Comparison of ENCODE assay signal across 6 cellular contexts in the genomic region with DNA sequence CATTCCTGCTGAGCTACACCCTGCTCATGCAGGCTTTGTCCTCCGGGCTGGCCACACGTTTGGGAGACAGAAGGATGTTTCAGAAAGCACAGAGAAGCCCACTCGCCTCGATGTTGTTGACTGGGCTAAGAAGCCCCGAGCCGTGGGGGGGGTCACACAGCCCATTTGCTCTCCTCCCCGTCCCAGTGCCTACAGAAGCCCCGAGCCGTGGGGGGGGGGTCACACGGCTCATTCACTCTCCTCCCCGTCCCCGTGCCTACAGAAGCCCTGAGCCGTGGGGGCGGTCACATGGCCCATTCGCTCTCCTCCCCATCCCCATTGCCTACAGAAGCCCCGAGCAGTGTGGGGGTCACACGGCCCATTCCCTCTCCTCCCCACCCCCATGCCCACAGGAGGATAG.
DNase-seq lines count a peak whose midpoint lies in the region; ATAC-seq and TF ChIP-seq lines count a peak whose summit lies in the region.
"Not testable (repeated sequence)": the region's sequence is repeated elsewhere in the genome, so short reads cannot be mapped to it uniquely, and the experiment has no call there.

No MANE protein-coding gene starts in this region.

- not testable (repeated sequence) for H2BK15ac ChIP-seq in IMR-90 (ENCODE audit: low read depth, low read length); neuronal stem cell (ENCODE audit: low read length)

- not testable (repeated sequence) for H2AK9ac ChIP-seq in IMR-90 (replicated peaks; ENCODE audit: low read depth, low read length, poor library complexity)

- peak overlapping the region; percentile 45; the same call in 1 of the 2 replicates for H4K5ac ChIP-seq in IMR-90 (ENCODE audit: low read depth, low read length)

- H3K9me3 Mint-ChIP-seq in memory B cell; stimulated activated naive B cell treated with anti-CD40 and anti-IgM and Interleukin-4, amounts not matched to agents 10 μg/mL and 1 μg/mL and 100 μg/mL, for 72 hours: not testable (repeated sequence)

- WGBS in IMR-90 (ENCODE audit: extremely low coverage in 2 of 2, insufficient read length in 1 of 2), 2 experiments, result 72% methylated on average over 5 of the region's 17 CpGs; no CpG with 5 or more reads in 1 of the 2 experiments
- no CpG with 5 or more reads among the region's 17 CpGs for WGBS in neuronal stem cell (ENCODE audit: extremely low coverage in 2 of 2, insufficient read length in 2 of 2, insufficient replicate concordance in 1 of 2), 2 donors

- not testable (repeated sequence) for H4K8ac ChIP-seq in IMR-90 (ENCODE audit: low read depth in 2 of 2, low read length in 2 of 2); neuronal stem cell (ENCODE audit: low read depth, low read length)

- H3K4me3 Mint-ChIP-seq in memory B cell; stimulated activated naive B cell treated with anti-CD40 and anti-IgM and Interleukin-4, amounts not matched to agents 10 μg/mL and 1 μg/mL and 100 μg/mL, for 72 hours: not testable (repeated sequence)

- dilution Hi-C loops in IMR-90 (cut with HindIII; ENCODE audit: low sequenced_read_pairs, unreplicated experiment), result not testable (repeated sequence)

- H3K36me3 Mint-ChIP-seq in memory B cell, result not testable (repeated sequence)
- H3K36me3 Mint-ChIP-seq in stimulated activated naive B cell treated with anti-CD40 and anti-IgM and Interleukin-4, amounts not matched to agents 10 μg/mL and 1 μg/mL and 100 μg/mL, for 72 hours, result peaks cover 18 to 20% of the 10 kb centered on the region in 2 donors

- not testable (repeated sequence) for H3K14ac ChIP-seq in IMR-90 (replicated peaks; ENCODE audit: low read depth, low read length); neuronal stem cell (ENCODE audit: low read length)

- DNase-seq in IMR-90; memory B cell (ENCODE audit: low spot score in 2 of 2); neuronal stem cell (ENCODE audit: low spot score); stimulated activated naive B cell treated with anti-CD40 and anti-IgM and Interleukin-4, amounts not matched to agents 10 μg/mL and 1 μg/mL and 100 μg/mL, for 72 hours: not testable (repeated sequence)
- DNase-seq in epidermal melanocyte (ENCODE audit: insufficient read length, low spot score), result peak; percentile 9

- H3K4me1 Mint-ChIP-seq in memory B cell, result peaks cover 25% of the 10 kb centered on the region
- peaks cover 36 to 66% of the 10 kb centered on the region in 2 donors for H3K4me1 Mint-ChIP-seq in stimulated activated naive B cell treated with anti-CD40 and anti-IgM and Interleukin-4, amounts not matched to agents 10 μg/mL and 1 μg/mL and 100 μg/mL, for 72 hours

- not testable (repeated sequence) for H3K36me3 ChIP-seq in BLaER1 treated with 17β-estradiol and CSF1 and Interleukin-3, amounts not matched to agents 10 nM and 100 nM; IMR-90 (ENCODE audit: control insufficient read depth, insufficient read depth, low read length); neuronal stem cell (replicated peaks in 1 of 2; ENCODE audit: control insufficient read depth in 2 of 2, insufficient read depth in 2 of 2, low read length in 2 of 2)

- H3K4me1 ChIP-seq in BLaER1 treated with 17β-estradiol and CSF1 and Interleukin-3, amounts not matched to agents 10 nM and 100 nM, result peaks cover 17 to 49% (median 41%) of the 10 kb centered on the region in 10 experiments; a peak in 19 of 20 replicates
- peaks cover 11% of the 10 kb centered on the region for H3K4me1 ChIP-seq in IMR-90 (ENCODE audit: control insufficient read depth, insufficient read depth, low read length)
- H3K4me1 ChIP-seq in neuronal stem cell (ENCODE audit: control insufficient read depth in 2 of 2, insufficient read depth in 1 of 2, low read depth in 1 of 2, low read length in 2 of 2), result not testable (repeated sequence)

- not testable (repeated sequence) for H4K20me1 ChIP-seq in BLaER1 treated with 17β-estradiol and CSF1 and Interleukin-3, amounts not matched to agents 10 nM and 100 nM; IMR-90 (ENCODE audit: insufficient read depth, low read length)

- H3K27me3 ChIP-seq in BLaER1 treated with 17β-estradiol and CSF1 and Interleukin-3, amounts not matched to agents 10 nM and 100 nM; IMR-90 (ENCODE audit: control insufficient read depth, insufficient read depth, low read length); neuronal stem cell (ENCODE audit: control insufficient read depth in 3 of 3, insufficient read depth in 3 of 3, low read depth in 1 of 3, low read length in 3 of 3): not testable (repeated sequence)

- peak overlapping the region in 2 of 11 experiments; percentile 13 to 36; a peak in 1 of 22 replicates for H3K27ac ChIP-seq in BLaER1 treated with 17β-estradiol and CSF1 and Interleukin-3, amounts not matched to agents 10 nM and 100 nM
- not testable (repeated sequence) for H3K27ac ChIP-seq in IMR-90 (ENCODE audit: insufficient read depth, low read length); neuronal stem cell (replicated peaks; ENCODE audit: low read length)

- H2AFZ ChIP-seq in IMR-90 (replicated peaks; ENCODE audit: low read length, poor library complexity), result not testable (repeated sequence)
- peak overlapping the region; percentile 33 for H2AFZ ChIP-seq in neuronal stem cell (ENCODE audit: low read length)

- not testable (repeated sequence) for H2BK20ac ChIP-seq in IMR-90 (ENCODE audit: low read depth, low read length)

- POLR2A ChIA-PET in IMR-90 (lab: Charles Lee; ENCODE audit: unreplicated experiment), result not testable (repeated sequence)

- H3K9ac ChIP-seq in BLaER1 treated with 17β-estradiol and CSF1 and Interleukin-3, amounts not matched to agents 10 nM and 100 nM; IMR-90 (ENCODE audit: low read depth, low read length); neuronal stem cell (ENCODE audit: low read depth, low read length, poor library complexity): not testable (repeated sequence)

- peak overlapping the region in 8 of 11 experiments; percentile 12 to 78 (median 66); a peak in 11 of 22 replicates for H3K4me2 ChIP-seq in BLaER1 treated with 17β-estradiol and CSF1 and Interleukin-3, amounts not matched to agents 10 nM and 100 nM
- H3K4me2 ChIP-seq in IMR-90 (ENCODE audit: low read depth, low read length); neuronal stem cell (ENCODE audit: insufficient read depth, low read length, poor library complexity, severe bottlenecking): not testable (repeated sequence)

- not testable (repeated sequence) for H2BK120ac ChIP-seq in IMR-90 (ENCODE audit: low read depth, low read length); neuronal stem cell (ENCODE audit: low read depth, low read length)

- peak overlapping the region; percentile 43; the same call in 1 of the 2 replicates for H3K4ac ChIP-seq in IMR-90 (ENCODE audit: low read depth, low read length)
- H3K4ac ChIP-seq in neuronal stem cell (ENCODE audit: low read length), result not testable (repeated sequence)

- not testable (repeated sequence) for H4K91ac ChIP-seq in IMR-90 (ENCODE audit: insufficient read depth, low read depth, low read length); neuronal stem cell (ENCODE audit: low read depth, low read length, poor library complexity)

- H3K27me3 Mint-ChIP-seq in memory B cell; stimulated activated naive B cell treated with anti-CD40 and anti-IgM and Interleukin-4, amounts not matched to agents 10 μg/mL and 1 μg/mL and 100 μg/mL, for 72 hours: not testable (repeated sequence)

- peak overlapping the region; percentile 28 for H3K27ac Mint-ChIP-seq in memory B cell
- H3K27ac Mint-ChIP-seq in stimulated activated naive B cell treated with anti-CD40 and anti-IgM and Interleukin-4, amounts not matched to agents 10 μg/mL and 1 μg/mL and 100 μg/mL, for 72 hours, result peak overlapping the region; percentile 17

- not testable (repeated sequence) for H3K4me3 ChIP-seq in BLaER1 treated with 17β-estradiol and CSF1 and Interleukin-3, amounts not matched to agents 10 nM and 100 nM; IMR-90 (ENCODE audit: insufficient read depth, low read depth, low read length); neuronal stem cell (ENCODE audit: low read length in 2 of 2)

- H3K9me3 ChIP-seq in BLaER1 treated with 17β-estradiol and CSF1 and Interleukin-3, amounts not matched to agents 10 nM and 100 nM (replicated peaks in 1 of 11); IMR-90 (ENCODE audit: control insufficient read depth, insufficient read depth, low read length); neuronal stem cell (replicated peaks in 1 of 2; ENCODE audit: control insufficient read depth in 2 of 2, insufficient read depth in 1 of 2, low read depth in 1 of 2, low read length in 2 of 2): not testable (repeated sequence)

- not testable (repeated sequence) for ATAC-seq in IMR-90 (ENCODE audit: low read depth); memory B cell (ENCODE audit: low read depth); stimulated activated naive B cell treated with anti-CD40 and anti-IgM and Interleukin-4, amounts not matched to agents 10 μg/mL and 1 μg/mL and 100 μg/mL, for 72 hours (replicated peaks)

- not testable (repeated sequence) for TF ChIP-seq RAD21 in IMR-90 (IDR thresholded peaks at IDR 0.05; ENCODE audit: low read length)

- H3K56ac ChIP-seq in IMR-90 (ENCODE audit: extremely low read depth, insufficient read depth, low read length), result not testable (repeated sequence)

- H3K79me1 ChIP-seq in IMR-90 (ENCODE audit: low read depth in 1 of 2, low read length in 2 of 2); neuronal stem cell (ENCODE audit: low read depth, low read length): not testable (repeated sequence)

- peak overlapping the region; percentile 44; the same call in 1 of the 2 replicates for H3K18ac ChIP-seq in IMR-90 (ENCODE audit: low read depth, low read length)
- not testable (repeated sequence) for H3K18ac ChIP-seq in neuronal stem cell (ENCODE audit: low read length)

- H2AK5ac ChIP-seq in IMR-90 (ENCODE audit: low read depth, low read length), result peak overlapping the region; percentile 59; the same call in 1 of the 2 replicates
- H2AK5ac ChIP-seq in neuronal stem cell (ENCODE audit: low read depth, low read length), result not testable (repeated sequence)

- CTCF ChIA-PET in IMR-90 (lab: Yijun Ruan, JAX), result not testable (repeated sequence)

- in situ Hi-C loops in IMR-90 (cut with MboI; ENCODE audit: low sequenced_read_pairs), result not testable (repeated sequence)

- H3K9me1 ChIP-seq in IMR-90 (ENCODE audit: insufficient read depth, low read length), result not testable (repeated sequence)

- TF ChIP-seq POLR2A in IMR-90 (IDR thresholded peaks at IDR 0.05; ENCODE audit: low read depth, low read length), result not testable (repeated sequence)

- not testable (repeated sequence) for BruUV-seq in IMR-90 (replicated peaks; lab: Mats Ljungman, UMichigan)

- H2BK12ac ChIP-seq in neuronal stem cell (ENCODE audit: low read length), result peak overlapping the region; percentile 41

- TF ChIP-seq CTCF in IMR-90 (conservative IDR thresholded peaks at IDR 0.05; ENCODE audit: low read depth, low read length), result not testable (repeated sequence)

- H3K23ac ChIP-seq in IMR-90 (ENCODE audit: low read depth, low read length); neuronal stem cell (ENCODE audit: low read depth, low read length, poor library complexity): not testable (repeated sequence)

- H2BK5ac ChIP-seq in IMR-90 (ENCODE audit: low read depth, low read length, poor library complexity, severe bottlenecking); neuronal stem cell (ENCODE audit: low read length): not testable (repeated sequence)

- intact Hi-C loops in IMR-90 (cut with micrococcal nuclease), result not testable (repeated sequence)
